Comparison of ENCODE assay signal across 15 cellular contexts in the genomic region with DNA sequence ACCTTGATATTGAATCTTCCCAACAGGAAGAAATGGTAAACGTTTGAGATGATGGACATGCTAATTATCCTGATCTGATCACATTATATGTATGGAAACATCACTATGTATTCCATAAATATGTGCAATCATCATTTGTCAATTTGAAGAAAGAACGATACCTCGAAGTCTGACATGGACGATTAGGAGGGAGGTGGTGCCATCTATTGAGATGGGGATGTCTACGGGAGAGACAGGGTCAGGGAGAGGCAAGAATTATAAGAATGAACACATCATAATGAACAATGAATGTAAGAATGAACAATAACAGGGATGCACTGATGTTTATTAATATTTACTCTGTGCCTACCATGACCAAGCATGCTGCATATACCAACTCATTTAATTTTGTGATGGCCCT.
A peak's percentile ranks its signal among the peaks of the same experiment; 100 is the strongest.
DNase-seq lines count a peak whose midpoint lies in the region; ATAC-seq, FAIRE-seq and TF ChIP-seq lines count a peak whose summit lies in the region.
"Had no signal": no experiment of that assay in that cellular context is flagged by ENCODE, and none has a peak within 500 bp of the region (broad histone marks: within the 10 kb centered on the region; RNA-seq: fewer than 3 reads in every experiment).

No MANE protein-coding gene starts in this region.

- no TSS peak for BruUV-seq in HepG2 (replicated peaks; lab: Mats Ljungman, UMichigan)
- BruUV-seq in PC-3 (replicated peaks; lab: Mats Ljungman, UMichigan), result no TSS peak

- no peaks in the 10 kb centered on the region for H3F3A ChIP-seq in PC-3 (ENCODE audit: low read length, unreplicated experiment)

- H3K27ac ChIP-seq in HepG2 (ENCODE audit: extremely low read length, insufficient read depth, low read length) (no peak overlapping the region), right lobe of liver (no peak overlapping the region), PC-3 (ENCODE audit: low read length) (no peak overlapping the region)
- H3K27ac ChIP-seq: 22Rv1; BLaER1 treated with 17β-estradiol and CSF1 and Interleukin-3, amounts not matched to agents 10 nM and 100 nM had no signal

- CTCF ChIA-PET in HepG2 (lab: Yijun Ruan, JAX; ENCODE audit: low intra/inter-chr PET ratio, low total read pairs) (no interaction called here), PC-3 (lab: Charles Lee) (no interaction called here)

- POLR2A ChIA-PET in HepG2 (lab: Yijun Ruan, JAX), result no interaction called here
- POLR2A ChIA-PET in PC-3 (lab: Charles Lee; ENCODE audit: unreplicated experiment), result no interaction called here

- WGBS in HepG2 (ENCODE audit: low lambda C conversion rate), result 3% methylated on average over 5 of the region's 5 CpGs
- WGBS in right lobe of liver (ENCODE audit: insufficient coverage, low coverage, low lambda C conversion rate, missing lambda C conversion rate), result 66% methylated on average over 5 of the region's 5 CpGs

- no peak for DNase-seq in HepG2 (ENCODE audit: low spot score)
- DNase-seq in right lobe of liver, result no peak
- no peak for DNase-seq in epithelial cell of proximal tubule (ENCODE audit: low read depth)
- DNase-seq in midbrain (lab: John Stamatoyannopoulos, UW), result peak; percentile 6
- DNase-seq in NK-92 treated with Interleukin-12 subunit alpha and Interleukin-12 subunit beta, amount 100 ng/mL, for 24 hours (lab: John Stamatoyannopoulos, UW), result no peak
- DNase-seq in PC-3, result no peak
- no peak for DNase-seq in stimulated activated naive CD4-positive, alpha-beta T cell (lab: John Stamatoyannopoulos, UW)
- DNase-seq: AML-193; Calu3; CD4-positive, alpha-beta T cell; DMS 273 treated with DMSO at 0.1 percent for 48 hours had no signal

- no peak for FAIRE-seq in HepG2 (lab: Jason Lieb, UNC)
- FAIRE-seq: H54 had no signal

- in situ Hi-C loops in HepG2 (cut with HindIII; ENCODE audit: extremely low pct_ligation_motif_present, low pct_unique_long_range_greater_than_20kb), result no loop called here

- H3K4me1 ChIP-seq in HepG2 (ENCODE audit: insufficient read depth, low read length) (no peaks in the 10 kb centered on the region), right lobe of liver (no peaks in the 10 kb centered on the region), PC-3 (ENCODE audit: insufficient read depth, low read length) (no peaks in the 10 kb centered on the region)
- H3K4me1 ChIP-seq: BLaER1 treated with 17β-estradiol and CSF1 and Interleukin-3, amounts not matched to agents 10 nM and 100 nM had no signal

- TF ChIP-seq EP300 in HepG2 (IDR thresholded peaks at IDR 0.05; ENCODE audit: low read depth in 2 of 2, low read length in 2 of 2) (no peak), HepG2 (CRISPR knock-in tag; IDR thresholded peaks at IDR 0.05; ENCODE audit: borderline replicate concordance) (no peak)

- H3K9me3 ChIP-seq in HepG2 (ENCODE audit: low read length) (no peaks in the 10 kb centered on the region), right lobe of liver (no peaks in the 10 kb centered on the region), PC-3 (ENCODE audit: low read length) (no peaks in the 10 kb centered on the region)
- H3K9me3 ChIP-seq: BLaER1 treated with 17β-estradiol and CSF1 and Interleukin-3, amounts not matched to agents 10 nM and 100 nM had no signal

- H3K9me2 ChIP-seq in PC-3 (replicated peaks; ENCODE audit: low read length), result no peaks in the 10 kb centered on the region

- no peak for ATAC-seq in HepG2
- ATAC-seq in right lobe of liver, result no peak
- no peak for ATAC-seq in PC-3
- no peak for ATAC-seq in GM19397 (IDR thresholded peaks at IDR 0.05; ENCODE audit: unreplicated experiment)

- H3K27me3 ChIP-seq in HepG2 (ENCODE audit: control insufficient read depth in 1 of 2, insufficient read depth in 2 of 2, low read length in 2 of 2) (peaks cover 0 to 2% of the 10 kb centered on the region in 2 experiments; a peak in 1 of 5 replicates), right lobe of liver (no peaks in the 10 kb centered on the region), PC-3 (ENCODE audit: low read length) (no peaks in the 10 kb centered on the region)
- H3K27me3 ChIP-seq: BLaER1 treated with 17β-estradiol and CSF1 and Interleukin-3, amounts not matched to agents 10 nM and 100 nM had no signal

- H4K20me1 ChIP-seq in HepG2 (ENCODE audit: insufficient read depth, low read length) (no peaks in the 10 kb centered on the region), PC-3 (ENCODE audit: low read length) (no peaks in the 10 kb centered on the region)
- H4K20me1 ChIP-seq: BLaER1 treated with 17β-estradiol and CSF1 and Interleukin-3, amounts not matched to agents 10 nM and 100 nM had no signal

- intact Hi-C loops in HepG2 (cut with micrococcal nuclease; ENCODE audit: unreplicated experiment) (no loop called here), right lobe of liver (cut with DNase I) (no loop called here), PC-3 (cut with micrococcal nuclease) (no loop called here)

- no peaks in the 10 kb centered on the region for H3K79me2 ChIP-seq in HepG2 (ENCODE audit: insufficient read depth, low read length)
- no peaks in the 10 kb centered on the region for H3K79me2 ChIP-seq in PC-3 (ENCODE audit: low read length)

- H3K4me2 ChIP-seq in HepG2 (ENCODE audit: low read depth, low read length), result no peak overlapping the region
- no peak overlapping the region for H3K4me2 ChIP-seq in PC-3 (ENCODE audit: low read length)
- H3K4me2 ChIP-seq: BLaER1 treated with 17β-estradiol and CSF1 and Interleukin-3, amounts not matched to agents 10 nM and 100 nM had no signal

- H3K36me3 ChIP-seq in HepG2 (replicated peaks in 1 of 2; ENCODE audit: control insufficient read depth in 1 of 2, insufficient read depth in 2 of 2, low read length in 2 of 2), result no peaks in the 10 kb centered on the region
- H3K36me3 ChIP-seq in right lobe of liver, result no peaks in the 10 kb centered on the region
- H3K36me3 ChIP-seq in PC-3 (ENCODE audit: low read depth, low read length), result no peaks in the 10 kb centered on the region
- H3K36me3 ChIP-seq: BLaER1 treated with 17β-estradiol and CSF1 and Interleukin-3, amounts not matched to agents 10 nM and 100 nM had no signal

- no peak for TF ChIP-seq CTCF in HepG2 (CRISPR knock-in tag; IDR thresholded peaks at IDR 0.05)
- no peak for TF ChIP-seq CTCF in right lobe of liver (IDR thresholded peaks at IDR 0.05)
- peak; percentile 14 for TF ChIP-seq CTCF in epithelial cell of proximal tubule (conservative IDR thresholded peaks at IDR 0.05; ENCODE audit: low read depth, low read length)
- no peak for TF ChIP-seq CTCF in PC-3 (conservative IDR thresholded peaks at IDR 0.05; ENCODE audit: low read depth, low read length)

- H2AFZ ChIP-seq in HepG2 (ENCODE audit: low read length), result no peak overlapping the region
- H2AFZ ChIP-seq in PC-3 (ENCODE audit: low read length), result no peak overlapping the region

- TF ChIP-seq POLR2A in HepG2 (IDR thresholded peaks at IDR 0.05; ENCODE audit: insufficient read depth in 1 of 2, low read depth in 2 of 2, low read length in 2 of 2) (no peak), right lobe of liver (IDR thresholded peaks at IDR 0.05) (no peak)

- H3K9ac ChIP-seq in HepG2 (ENCODE audit: insufficient read depth, low read depth, low read length) (no peak overlapping the region), PC-3 (ENCODE audit: low read length) (no peak overlapping the region)
- H3K9ac ChIP-seq: BLaER1 treated with 17β-estradiol and CSF1 and Interleukin-3, amounts not matched to agents 10 nM and 100 nM had no signal

- TF ChIP-seq RAD21 in HepG2 (CRISPR knock-in tag; IDR thresholded peaks at IDR 0.05), result no peak

- H3K4me3 ChIP-seq in HepG2 (replicated peaks in 1 of 3; ENCODE audit: insufficient read depth in 1 of 3, low read depth in 2 of 3, low read length in 3 of 3) (no peak overlapping the region), right lobe of liver (no peak overlapping the region), epithelial cell of proximal tubule (ENCODE audit: low read depth, low read length) (no peak overlapping the region), PC-3 (ENCODE audit: low read length) (no peak overlapping the region)
- H3K4me3 ChIP-seq: BLaER1 treated with 17β-estradiol and CSF1 and Interleukin-3, amounts not matched to agents 10 nM and 100 nM had no signal

TF ChIP-seq in HepG2, 621 proteins besides CTCF, POLR2A, EP300 and RAD21:
- no peak for TF ChIP-seq ZBTB34 (CRISPR knock-in tag; IDR thresholded peaks at IDR 0.05)
- 0 out of 2 replicates have a peak, but pooled peaks have one; percentile 7 for TF ChIP-seq STAG1 (CRISPR knock-in tag; IDR thresholded peaks at IDR 0.05)
TF ChIP-seq in HepG2: peak in this region for 1.
